In genomic region chr11:103325686-103326069, GRCh38 we compare ENCODE assay signal across 14 cellular contexts.
DNase-seq lines count a peak whose midpoint lies in the region; ATAC-seq and TF ChIP-seq lines count a peak whose summit lies in the region.
"Had no signal": no experiment of that assay in that cellular context is flagged by ENCODE, and none has a peak within 500 bp of the region (broad histone marks: within the 10 kb centered on the region; RNA-seq: fewer than 3 reads in every experiment).

No MANE protein-coding gene starts in this region.

- H3K27ac Mint-ChIP-seq in HFFc6 (peak overlapping the region; percentile 52), mesothelial cell of epicardium (no peak overlapping the region)
- H3K27ac Mint-ChIP-seq: activated CD4-positive, alpha-beta T cell treated with anti-CD3 and anti-CD28 coated beads for 36 hours; activated T-helper 2 cell treated with anti-CD3 and anti-CD28 coated beads, Interferon-gamma antibody, Interleukin-2, Interleukin-4, amounts not matched to agents 10 μg/mL and 5 μg/mL and 100 μg/mL, durations not matched to agents 14 hours and 24 hours and 36 hours; memory B cell had no signal

- peaks cover 15% of the 10 kb centered on the region for H3K4me1 Mint-ChIP-seq in HFFc6 (ENCODE audit: low read depth)
- peaks cover 4% of the 10 kb centered on the region for H3K4me1 Mint-ChIP-seq in mesothelial cell of epicardium

- H3K27ac ChIP-seq in OCI-LY1 (ENCODE audit: low read depth, low read length, poor library complexity, severe bottlenecking), result no peak overlapping the region
- H3K27ac ChIP-seq: breast epithelium, prostate gland had no signal

- TF ChIP-seq CTCF in HFFc6 (IDR thresholded peaks at IDR 0.05) (no peak), OCI-LY1 (IDR thresholded peaks at IDR 0.05; ENCODE audit: low read length) (no peak), mesothelial cell of epicardium (IDR thresholded peaks at IDR 0.05; ENCODE audit: unreplicated experiment) (no peak)

- no peaks in the 10 kb centered on the region for H4K20me1 ChIP-seq in OCI-LY1 (ENCODE audit: insufficient read depth, low read length)

- H3K27me3 ChIP-seq in OCI-LY1 (ENCODE audit: insufficient read depth, low read length), result no peaks in the 10 kb centered on the region
- H3K27me3 ChIP-seq: breast epithelium had no signal

- H3F3A ChIP-seq in OCI-LY1 (ENCODE audit: insufficient read depth, low read length), result no peaks in the 10 kb centered on the region

- H3K79me2 ChIP-seq in OCI-LY1 (ENCODE audit: insufficient read depth, low read length), result no peaks in the 10 kb centered on the region

- H3K36me3 Mint-ChIP-seq in HFFc6 (ENCODE audit: low read depth), result no peaks in the 10 kb centered on the region
- H3K36me3 Mint-ChIP-seq in mesothelial cell of epicardium, result peaks cover 22% of the 10 kb centered on the region

- no peak overlapping the region for H3K4me3 ChIP-seq in OCI-LY1 (ENCODE audit: low read depth, low read length, poor library complexity, severe bottlenecking)
- H3K4me3 ChIP-seq: breast epithelium, prostate gland had no signal

- H3K9ac ChIP-seq in OCI-LY1 (ENCODE audit: low read length), result no peak overlapping the region; the same call in 1 of the 2 replicates

- TF ChIP-seq POLR2A in GM18505 (IDR thresholded peaks at IDR 0.05; ENCODE audit: borderline replicate concordance, extremely low read depth, insufficient read depth, insufficient read length), result no peak

- H3K4me3 Mint-ChIP-seq in HFFc6, result peak overlapping the region; percentile 51
- peak overlapping the region; percentile 52 for H3K4me3 Mint-ChIP-seq in mesothelial cell of epicardium
- H3K4me3 Mint-ChIP-seq: activated CD4-positive, alpha-beta T cell treated with anti-CD3 and anti-CD28 coated beads for 36 hours; memory B cell had no signal

- peak; percentile 9 for ATAC-seq in GM18505 (IDR thresholded peaks at IDR 0.05; ENCODE audit: unreplicated experiment)

- DNase-seq in HFFc6, result no peak
- no peak for DNase-seq in mesothelial cell of epicardium (ENCODE audit: low spot score in 2 of 2, unreplicated experiment in 2 of 2)
- DNase-seq in SKM-1 treated with dmso at 0.1 percent for 144 hours (lab: John Stamatoyannopoulos, UW; ENCODE audit: unreplicated experiment), result no peak
- DNase-seq in NCI-H345 treated with DMSO at 0.1 percent for 48 hours (lab: John Stamatoyannopoulos, UW; ENCODE audit: unreplicated experiment), result no peak
- no peak for DNase-seq in superior temporal gyrus (ENCODE audit: extremely low spot score)
- DNase-seq in kidney tubule cell (ENCODE audit: low spot score), result no peak
- DNase-seq: stimulated activated CD4-positive, alpha-beta T cell treated with anti-CD3 and anti-CD28 coated beads, Interleukin-4, amount 100 ng/mL, for 1 hour had no signal

- H3K27me3 Mint-ChIP-seq in HFFc6 (ENCODE audit: insufficient read depth), result no peaks in the 10 kb centered on the region; the same call in 1 of the 2 replicates
- no peaks in the 10 kb centered on the region for H3K27me3 Mint-ChIP-seq in mesothelial cell of epicardium (ENCODE audit: low read depth)
- H3K27me3 Mint-ChIP-seq: activated CD4-positive, alpha-beta T cell treated with anti-CD3 and anti-CD28 coated beads for 36 hours; memory B cell had no signal

- H3K9me3 Mint-ChIP-seq in HFFc6 (no peaks in the 10 kb centered on the region), mesothelial cell of epicardium (peaks cover 10% of the 10 kb centered on the region)
- H3K9me3 Mint-ChIP-seq: activated T-helper 2 cell treated with anti-CD3 and anti-CD28 coated beads, Interferon-gamma antibody, Interleukin-2, Interleukin-4, amounts not matched to agents 10 μg/mL and 5 μg/mL and 100 μg/mL, durations not matched to agents 14 hours and 24 hours and 36 hours; memory B cell had no signal

- H3K36me3 ChIP-seq in OCI-LY1 (ENCODE audit: insufficient read depth, low read length), result no peaks in the 10 kb centered on the region
- H3K36me3 ChIP-seq: breast epithelium, prostate gland had no signal

- no peaks in the 10 kb centered on the region for H3K9me3 ChIP-seq in OCI-LY1 (ENCODE audit: low read length)
- H3K9me3 ChIP-seq: breast epithelium, prostate gland had no signal

- peak overlapping the region; percentile 58 for H3K4me2 ChIP-seq in OCI-LY1 (ENCODE audit: low read length)

- H3K9me2 ChIP-seq in OCI-LY1 (ENCODE audit: low read depth, low read length), result no peaks in the 10 kb centered on the region

- H2AFZ ChIP-seq in OCI-LY1 (ENCODE audit: low read length), result peak overlapping the region; percentile 91; the same call in 1 of the 2 replicates

- H3K4me1 ChIP-seq in OCI-LY1 (ENCODE audit: insufficient read depth, low read length, severe bottlenecking), result peaks cover 10% of the 10 kb centered on the region
- H3K4me1 ChIP-seq: breast epithelium, prostate gland had no signal
